Comparison of ENCODE assay signal across 28 cellular contexts in genomic region chr18:28875059-28875458, GRCh38.
DNase-seq lines count a peak whose midpoint lies in the region; ATAC-seq, FAIRE-seq and TF ChIP-seq lines count a peak whose summit lies in the region.
"Had no signal": no experiment of that assay in that cellular context is flagged by ENCODE, and none has a peak within 500 bp of the region (broad histone marks: within the 10 kb centered on the region; RNA-seq: fewer than 3 reads in every experiment).

No MANE protein-coding gene starts in this region.

- peaks cover 13% of the 10 kb centered on the region for H3K4me1 Mint-ChIP-seq in nephron
- H3K4me1 Mint-ChIP-seq: activated CD4-positive, alpha-beta T cell treated with anti-CD3 and anti-CD28 coated beads, Interleukin-2, amount 10 ng/mL, durations not matched to agents 7 days and 5 days; activated naive CD8-positive, alpha-beta T cell treated with anti-CD3 and anti-CD28 coated beads, Interleukin-2, amount 10 ng/mL, durations not matched to agents 7 days and 5 days had no signal

- no peaks in the 10 kb centered on the region for H3K27me3 Mint-ChIP-seq in nephron (ENCODE audit: low read depth)
- H3K27me3 Mint-ChIP-seq: activated CD4-positive, alpha-beta T cell treated with anti-CD3 and anti-CD28 coated beads, Interleukin-2, amount 10 ng/mL, durations not matched to agents 7 days and 5 days; activated naive CD8-positive, alpha-beta T cell treated with anti-CD3 and anti-CD28 coated beads, Interleukin-2, amount 10 ng/mL, durations not matched to agents 7 days and 5 days; activated T-cell treated with anti-CD3 and anti-CD28 coated beads, Interleukin-2, amount 50 U/mL, for 24 hours; CD4-positive, alpha-beta T cell had no signal

- H3K36me3 ChIP-seq in BJ (ENCODE audit: control insufficient read depth, insufficient read depth, low read length) (no peaks in the 10 kb centered on the region), small intestine (ENCODE audit: control insufficient read depth in 2 of 2, insufficient read depth in 2 of 2, low read length in 2 of 2) (no peaks in the 10 kb centered on the region)
- H3K36me3 ChIP-seq: heart left ventricle, Peyer's patch, sigmoid colon, thoracic aorta had no signal

- no peak for TF ChIP-seq POLR2A in GM18505 (IDR thresholded peaks at IDR 0.05; ENCODE audit: borderline replicate concordance, extremely low read depth, insufficient read depth, insufficient read length)

- no peaks in the 10 kb centered on the region for H3K36me3 Mint-ChIP-seq in nephron (ENCODE audit: low read depth)
- H3K36me3 Mint-ChIP-seq: activated naive CD8-positive, alpha-beta T cell treated with anti-CD3 and anti-CD28 coated beads, Interleukin-2, amount 10 ng/mL, durations not matched to agents 7 days and 5 days had no signal

- intact Hi-C loops in left ventricle myocardium superior (cut with micrococcal nuclease) = no loop called here

- POLR2A ChIA-PET in BJ (lab: Charles Lee) = no interaction called here

- no peaks in the 10 kb centered on the region for H3K9me3 ChIP-seq in small intestine (ENCODE audit: control insufficient read depth, low read depth)
- H3K9me3 ChIP-seq: body of pancreas, heart left ventricle, Peyer's patch, sigmoid colon, thoracic aorta had no signal

- H3K4me3 Mint-ChIP-seq in nephron = no peak overlapping the region
- H3K4me3 Mint-ChIP-seq: activated CD4-positive, alpha-beta T cell treated with anti-CD3 and anti-CD28 coated beads, Interleukin-2, amount 10 ng/mL, durations not matched to agents 7 days and 5 days; activated naive CD8-positive, alpha-beta T cell treated with anti-CD3 and anti-CD28 coated beads, Interleukin-2, amount 10 ng/mL, durations not matched to agents 7 days and 5 days; activated T-cell treated with anti-CD3 and anti-CD28 coated beads, Interleukin-2, amount 50 U/mL, for 24 hours; CD4-positive, alpha-beta T cell had no signal

- H3K27ac ChIP-seq in small intestine (ENCODE audit: low read depth in 1 of 2, low read length in 1 of 2) = no peak overlapping the region
- H3K27ac ChIP-seq: body of pancreas, heart left ventricle, Peyer's patch, sigmoid colon, thoracic aorta had no signal

- 65 to 80% (median 73%) methylated on average over 1 of the region's 1 CpG for WGBS in small intestine, 3 donors

- DNase-seq in BJ (ENCODE audit: low read depth) (peak; percentile 45), epithelial cell of proximal tubule (ENCODE audit: low read depth) (peak; percentile 36), left ventricle myocardium superior (no peak), GM13976 (ENCODE audit: low spot score) (no peak), small intestine (no peak)
- DNase-seq: activated CD4-positive, alpha-beta T cell treated with anti-CD3 and anti-CD28 coated beads, Interleukin-2, amount 10 ng/mL, durations not matched to agents 7 days and 5 days; activated gamma-delta T cell; activated naive CD8-positive, alpha-beta T cell treated with anti-CD3 and anti-CD28 coated beads, Interleukin-2, amount 10 ng/mL, durations not matched to agents 7 days and 5 days; activated T-cell treated with anti-CD3 and anti-CD28 coated beads, Interleukin-2, amount 50 U/mL, for 24 hours; body of pancreas; CD4-positive, alpha-beta T cell; cerebellar nuclear complex; DMS 273 treated with DMSO at 0.1 percent for 48 hours; H7; heart left ventricle; mammary epithelial cell; NCI-H2029 treated with DMSO at 0.1 percent for 48 hours; NCI-H2227 treated with DMSO at 0.1 percent for 48 hours; NCI-H69; Peyer's patch; SIG-M5; sigmoid colon; stimulated activated naive CD4-positive, alpha-beta T cell treated with Interleukin-2 at 50 U/mL for 16 hours had no signal

- no peak for TF ChIP-seq RAD21 in Ishikawa (IDR thresholded peaks at IDR 0.05; ENCODE audit: low read depth)

- in situ Hi-C loops in GM13976 (cut with MboI; ENCODE audit: low sequenced_read_pairs, unreplicated experiment) = no loop called here

- H3K9me3 Mint-ChIP-seq in nephron = peaks cover 3% of the 10 kb centered on the region
- H3K9me3 Mint-ChIP-seq: CD4-positive, alpha-beta T cell had no signal

- TF ChIP-seq CTCF in BJ (IDR thresholded peaks at IDR 0.05; ENCODE audit: insufficient read depth, low read depth, low read length) (no peak), epithelial cell of proximal tubule (conservative IDR thresholded peaks at IDR 0.05; ENCODE audit: low read depth, low read length) (no peak), nephron (IDR thresholded peaks at IDR 0.05; ENCODE audit: unreplicated experiment in 3 of 3) (no peak), GM13976 (IDR thresholded peaks at IDR 0.05; ENCODE audit: borderline replicate concordance, control extremely low read depth, extremely low read depth, insufficient read depth, missing control alignments) (no peak)

- H3K4me3 ChIP-seq in BJ (ENCODE audit: low read depth, low read length) (no peak overlapping the region), epithelial cell of proximal tubule (ENCODE audit: low read depth, low read length) (no peak overlapping the region), small intestine (ENCODE audit: low read depth in 1 of 2, low read length in 2 of 2) (no peak overlapping the region)
- H3K4me3 ChIP-seq: body of pancreas, heart left ventricle, Peyer's patch, sigmoid colon, thoracic aorta had no signal

- peak; percentile 74 for TF ChIP-seq EP300 in Ishikawa (IDR thresholded peaks at IDR 0.05; ENCODE audit: borderline replicate concordance)

- no peak for FAIRE-seq in small intestine (lab: Jason Lieb, UNC)
- FAIRE-seq: GM18507 had no signal

- no peaks in the 10 kb centered on the region for H3K27me3 ChIP-seq in BJ (ENCODE audit: control insufficient read depth, insufficient read depth, low read length)
- H3K27me3 ChIP-seq in small intestine (ENCODE audit: control insufficient read depth in 2 of 2, insufficient read depth in 2 of 2, low read length in 2 of 2) = no peaks in the 10 kb centered on the region
- H3K27me3 ChIP-seq: body of pancreas, heart left ventricle, Peyer's patch, sigmoid colon had no signal

- CTCF ChIA-PET in BJ (lab: Yijun Ruan, JAX) = no interaction called here

- no peak for ATAC-seq in GM18505 (IDR thresholded peaks at IDR 0.05; ENCODE audit: unreplicated experiment)
- no peak for ATAC-seq in left ventricle myocardium superior
- ATAC-seq: body of pancreas, heart left ventricle had no signal

- H3K27ac Mint-ChIP-seq in nephron = peak overlapping the region; percentile 55 to 95 (median 76)
- H3K27ac Mint-ChIP-seq: activated CD4-positive, alpha-beta T cell treated with anti-CD3 and anti-CD28 coated beads, Interleukin-2, amount 10 ng/mL, durations not matched to agents 7 days and 5 days; activated naive CD8-positive, alpha-beta T cell treated with anti-CD3 and anti-CD28 coated beads, Interleukin-2, amount 10 ng/mL, durations not matched to agents 7 days and 5 days; activated T-cell treated with anti-CD3 and anti-CD28 coated beads, Interleukin-2, amount 50 U/mL, for 24 hours; CD4-positive, alpha-beta T cell had no signal

- H3K4me1 ChIP-seq in small intestine (ENCODE audit: control insufficient read depth in 2 of 2, insufficient read depth in 1 of 2, low read depth in 1 of 2, low read length in 1 of 2) = no peaks in the 10 kb centered on the region
- H3K4me1 ChIP-seq: body of pancreas, heart left ventricle, Peyer's patch, sigmoid colon had no signal

TF ChIP-seq in Ishikawa, 13 proteins besides CTCF, POLR2A, EP300 and RAD21:
- 0 out of 2 replicates have a peak, but pooled peaks have one; percentile 30 for TF ChIP-seq CEBPB (IDR thresholded peaks at IDR 0.05)
- peak; percentile 63; the same call in 1 of the 2 replicates for TF ChIP-seq FOXM1 (IDR thresholded peaks at IDR 0.05; ENCODE audit: borderline replicate concordance, low read depth)
- TF ChIP-seq TCF12 (IDR thresholded peaks at IDR 0.05; ENCODE audit: low read depth) = peak; percentile 54; the same call in 1 of the 2 replicates
- TF ChIP-seq EGR1 (IDR thresholded peaks at IDR 0.05) = no peak
- no peak for TF ChIP-seq TAF1 (IDR thresholded peaks at IDR 0.05; ENCODE audit: low read depth)
- peak; percentile 53 for TF ChIP-seq TEAD4 (IDR thresholded peaks at IDR 0.05)
- no peak for TF ChIP-seq MAX (IDR thresholded peaks at IDR 0.05)
- peak; percentile 82; the same call in 1 of the 2 replicates for TF ChIP-seq NFIC (IDR thresholded peaks at IDR 0.05)

Comparison
In these comparisons a context has a peak if more than half of its experiments do, and no peak if none do; other contexts are left out.
1. DNase-seq: peak in BJ (single experiment) and epithelial cell of proximal tubule (single experiment); none in left ventricle myocardium superior (single experiment), GM13976 (single experiment) and small intestine (single experiment).